8 cellular contexts compared by ENCODE assay signal in the genomic region with DNA sequence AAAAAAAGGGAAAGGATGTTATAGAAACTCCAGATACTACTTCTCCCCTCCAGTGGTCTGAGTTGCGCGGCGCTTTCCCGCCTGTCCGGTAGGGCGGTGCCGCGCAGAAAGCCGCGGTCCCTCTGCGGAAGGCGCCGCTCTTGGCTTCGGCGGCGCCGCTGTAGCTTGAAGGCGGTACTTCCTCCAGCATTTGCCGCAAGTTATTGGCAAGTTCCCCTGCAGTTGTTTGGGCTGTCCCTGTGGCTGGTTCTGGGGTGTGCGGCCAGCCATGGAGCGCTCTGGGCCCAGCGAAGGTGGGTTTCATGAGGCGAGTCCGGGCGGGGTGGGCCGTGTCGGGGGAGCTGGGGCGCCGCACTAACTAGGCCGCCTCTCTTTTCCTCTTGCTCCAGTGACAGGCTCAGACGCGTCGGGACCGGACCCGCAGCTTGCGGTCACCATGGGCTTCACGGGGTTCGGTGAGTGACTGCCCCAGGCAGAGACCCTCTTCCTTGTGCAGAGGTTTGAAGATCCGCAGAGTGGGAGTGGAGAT. TPM values are rescaled to one million over a fixed set of nuclear protein-coding genes. Genes with fewer than 3 reads are reported as not detected.
DNase-seq lines count a peak whose midpoint lies in the region; ATAC-seq and TF ChIP-seq lines count a peak whose summit lies in the region.
"Not testable (repeated sequence)": the region's sequence is repeated elsewhere in the genome, so short reads cannot be mapped to it uniquely, and the experiment has no call there.

TSS of gene WDR70 (plus strand) at position 219 of the 529 bp plus-strand sequence. CDS start at position 269, 50 bp downstream.

- H3K18ac ChIP-seq in IMR-90 (ENCODE audit: low read depth, low read length), result not testable (repeated sequence)

- H2BK20ac ChIP-seq in IMR-90 (ENCODE audit: low read depth, low read length), result not testable (repeated sequence)

- DNase-seq in DMS153 (lab: John Stamatoyannopoulos, UW), result peak; percentile 85
- peak; percentile 90 for DNase-seq in IMR-90
- peak; percentile 25 for DNase-seq in OCI-M2 (lab: John Stamatoyannopoulos, UW; ENCODE audit: unreplicated experiment)
- peak; percentile 56 for DNase-seq in activated T-cell treated with anti-CD3 and anti-CD28 coated beads for 4 hours
- DNase-seq in epithelial cell of proximal tubule (ENCODE audit: low read depth), result peak; percentile 26
- DNase-seq in stimulated activated CD8-positive, alpha-beta memory T cell treated with anti-CD3 and anti-CD28 coated beads, Interleukin-7, amount 100 ng/mL, for 1 hour (ENCODE audit: low read depth in 2 of 2), result peak; percentile 59 to 60

- peak within 1 kb of the TSS; percentile 51; the same call in 1 of the 2 replicates for H3K23ac ChIP-seq in IMR-90 (ENCODE audit: low read depth, low read length)

- not testable (repeated sequence) for H4K91ac ChIP-seq in IMR-90 (ENCODE audit: insufficient read depth, low read depth, low read length)

- not testable (repeated sequence) for H4K20me1 ChIP-seq in IMR-90 (ENCODE audit: insufficient read depth, low read length)

- TF ChIP-seq CTCF in IMR-90 (conservative IDR thresholded peaks at IDR 0.05; ENCODE audit: low read depth, low read length) (peak; percentile 79), epithelial cell of proximal tubule (conservative IDR thresholded peaks at IDR 0.05; ENCODE audit: low read depth, low read length) (peak; percentile 54)

- POLR2A ChIA-PET in IMR-90 (lab: Charles Lee; ENCODE audit: unreplicated experiment), result interaction anchor here (0.6 kb wide), 3 partner anchors 12 to 457 kb away, joined by 5 to 14 read pairs (median 6); no protein-coding TSS in a partner anchor

- not testable (repeated sequence) for TF ChIP-seq RAD21 in IMR-90 (IDR thresholded peaks at IDR 0.05; ENCODE audit: low read length)

- H2BK120ac ChIP-seq in IMR-90 (ENCODE audit: low read depth, low read length), result not testable (repeated sequence)

- not testable (repeated sequence) for H2AK5ac ChIP-seq in IMR-90 (ENCODE audit: low read depth, low read length)

- H2BK15ac ChIP-seq in IMR-90 (ENCODE audit: low read depth, low read length), result not testable (repeated sequence)

- not testable (repeated sequence) for BruUV-seq in IMR-90 (replicated peaks; lab: Mats Ljungman, UMichigan)

- CTCF ChIA-PET in IMR-90 (lab: Yijun Ruan, JAX), result interaction anchor here (0.6 to 1.2 kb wide), 6 partner anchors 8 to 814 kb away, joined by 3 to 4 read pairs (median 3); no protein-coding TSS in a partner anchor

- not testable (repeated sequence) for H3K27me3 ChIP-seq in IMR-90 (ENCODE audit: control insufficient read depth, insufficient read depth, low read length); mucosa of stomach (ENCODE audit: control insufficient read depth, insufficient read depth, low read length)

- dilution Hi-C loops in IMR-90 (cut with HindIII; ENCODE audit: low sequenced_read_pairs, unreplicated experiment), result not testable (repeated sequence)

- not testable (repeated sequence) for H3K9me3 ChIP-seq in IMR-90 (ENCODE audit: control insufficient read depth, insufficient read depth, low read length); mucosa of stomach (ENCODE audit: control insufficient read depth, low read length)

- not testable (repeated sequence) for H4K5ac ChIP-seq in IMR-90 (ENCODE audit: low read depth, low read length)

- peak within 1 kb of the TSS; percentile 31 for H3K27ac ChIP-seq in IMR-90 (ENCODE audit: insufficient read depth, low read length)

- H3K9me1 ChIP-seq in IMR-90 (ENCODE audit: insufficient read depth, low read length), result not testable (repeated sequence)

- H3K4me3 ChIP-seq in IMR-90 (ENCODE audit: insufficient read depth, low read depth, low read length), result peak within 1 kb of the TSS; percentile 78
- H3K4me3 ChIP-seq in epithelial cell of proximal tubule (ENCODE audit: low read depth, low read length), result peak within 1 kb of the TSS; percentile 83
- peak within 1 kb of the TSS; percentile 35 for H3K4me3 ChIP-seq in mucosa of stomach (ENCODE audit: low read length)

- peak within 1 kb of the TSS; percentile 91 for H3K9ac ChIP-seq in IMR-90 (ENCODE audit: low read depth, low read length)
- H3K9ac ChIP-seq in mucosa of stomach (ENCODE audit: low read length), result peak within 1 kb of the TSS; percentile 80

- 0% methylated on average over 8 of the region's 39 CpGs; no CpG with 5 or more reads in 1 of the 2 experiments for WGBS in IMR-90 (ENCODE audit: extremely low coverage in 2 of 2, insufficient read length in 1 of 2), 2 experiments

- H3K79me1 ChIP-seq in IMR-90 (ENCODE audit: low read depth in 1 of 2, low read length in 2 of 2), result not testable (repeated sequence)

- H3K4me1 ChIP-seq in IMR-90 (ENCODE audit: control insufficient read depth, insufficient read depth, low read length); mucosa of stomach (ENCODE audit: control insufficient read depth, insufficient read depth, low read length): not testable (repeated sequence)

- TF ChIP-seq POLR2A in IMR-90 (IDR thresholded peaks at IDR 0.05; ENCODE audit: low read depth, low read length), result peak; percentile 64; the same call in 1 of the 2 replicates

- not testable (repeated sequence) for H3K36me3 ChIP-seq in IMR-90 (ENCODE audit: control insufficient read depth, insufficient read depth, low read length); mucosa of stomach (ENCODE audit: control insufficient read depth, insufficient read depth, low read length)

- not testable (repeated sequence) for H3K56ac ChIP-seq in IMR-90 (ENCODE audit: extremely low read depth, insufficient read depth, low read length)

- not testable (repeated sequence) for H2AK9ac ChIP-seq in IMR-90 (replicated peaks; ENCODE audit: low read depth, low read length, poor library complexity)

- H3K4ac ChIP-seq in IMR-90 (ENCODE audit: low read depth, low read length), result not testable (repeated sequence)

- intact Hi-C loops in IMR-90 (cut with micrococcal nuclease), result not testable (repeated sequence)

- H4K8ac ChIP-seq in IMR-90 (ENCODE audit: low read depth in 2 of 2, low read length in 2 of 2), result peak within 1 kb of the TSS; percentile 50 to 85; a peak in 2 of 4 replicates

- ATAC-seq in GM21528 (IDR thresholded peaks at IDR 0.05; ENCODE audit: low FRiP score, unreplicated experiment) (peak; percentile 99), IMR-90 (ENCODE audit: low read depth) (peak; percentile 100)

- not testable (repeated sequence) for H3K14ac ChIP-seq in IMR-90 (replicated peaks; ENCODE audit: low read depth, low read length)

- peak within 1 kb of the TSS; percentile 76 for H2AFZ ChIP-seq in IMR-90 (replicated peaks; ENCODE audit: low read length, poor library complexity)

- in situ Hi-C loops in IMR-90 (cut with MboI; ENCODE audit: low sequenced_read_pairs), result not testable (repeated sequence)

- H2BK5ac ChIP-seq in IMR-90 (ENCODE audit: low read depth, low read length, poor library complexity, severe bottlenecking), result not testable (repeated sequence)

- H3K4me2 ChIP-seq in IMR-90 (ENCODE audit: low read depth, low read length), result peak within 1 kb of the TSS; percentile 58

TF ChIP-seq in IMR-90, 13 proteins besides CTCF, POLR2A, EP300 and RAD21:
- TF ChIP-seq MXI1 (IDR thresholded peaks at IDR 0.05; ENCODE audit: borderline replicate concordance, low read depth, low read length) (peak; percentile 40; the same call in 1 of the 2 replicates), MAZ (IDR thresholded peaks at IDR 0.05; ENCODE audit: borderline replicate concordance, low read depth, low read length) (peak; percentile 29; the same call in 1 of the 2 replicates)

RNA-seq across cellular contexts. Expression of gene WDR70, which starts in this region (rescaled TPM):
- total RNA-seq in IMR-90 (2012; rRNA removed) (29.9 and 33.1 TPM in 2 replicates), epithelial cell of proximal tubule (19.0 TPM in 2 replicates)
- 12.1 and 16.7 TPM in 2 replicates for polyA plus RNA-seq in IMR-90 (2012; rRNA removed)
- polyA plus RNA-seq in IMR-90 (2012; cell fraction: cytosol; rRNA removed), result 3.7 and 7.6 TPM in 2 replicates
- 6.8 and 16.9 TPM in 2 replicates for polyA plus RNA-seq in IMR-90 (2012; cell fraction: nucleus; rRNA removed; ENCODE audit: low replicate concordance)

Comparison
In these comparisons a context has a peak if more than half of its experiments do, and no peak if none do; other contexts are left out.
1. Peak in every context shown above with its lines: DNase-seq, ATAC-seq, H3K4me3 ChIP-seq and H3K27ac ChIP-seq.
2. DNase-seq: peak in every context shown above with its lines; median percentile 90 in IMR-90; 85 in DMS153; 60 in stimulated activated CD8-positive, alpha-beta memory T cell treated with anti-CD3 and anti-CD28 coated beads, Interleukin-7, amount 100 ng/mL, for 1 hour; 56 in activated T-cell treated with anti-CD3 and anti-CD28 coated beads for 4 hours; 26 in epithelial cell of proximal tubule; 25 in OCI-M2.